In genomic region chr9:97354637-97355036, GRCh38 we compare ENCODE assay signal across 8 cellular contexts. TPM values are rescaled to one million over a fixed set of nuclear protein-coding genes. Genes with fewer than 3 reads are reported as not detected.
"Had no signal": no experiment of that assay in that cellular context is flagged by ENCODE, and none has a peak within 500 bp of the region (broad histone marks: within the 10 kb centered on the region; RNA-seq: fewer than 3 reads in every experiment).

No MANE protein-coding gene starts in this region.

- H3K27ac ChIP-seq: GM23248 had no signal

- ATAC-seq: HCT116 had no signal

- H3K36me3 ChIP-seq: HAP-1 had no signal

- H3K4me3 Mint-ChIP-seq: HFFc6, IgD-negative memory B cell had no signal

- H2AFZ ChIP-seq: GM23248 had no signal

- H3K9me3 ChIP-seq: HAP-1 had no signal

- H3K9me3 Mint-ChIP-seq: HFFc6, IgD-negative memory B cell had no signal

- H3K27me3 Mint-ChIP-seq: IgD-negative memory B cell had no signal

- H3K4me1 Mint-ChIP-seq: IgD-negative memory B cell had no signal

- DNase-seq: GM23248, GOT3, H7, HFFc6, KG1 had no signal

- H3K4me3 ChIP-seq: GM23248, HAP-1 had no signal

- H3K27ac Mint-ChIP-seq: HFFc6, IgD-negative memory B cell had no signal

- H3K9ac ChIP-seq: GM23248 had no signal

- H3K4me1 ChIP-seq: HAP-1 had no signal

RNA-seq across cellular contexts. Expression of gene CCDC180, which starts 47.2 kb away (rescaled TPM):
- polyA plus RNA-seq: IgD-negative memory B cell had no signal
